In the genomic region with DNA sequence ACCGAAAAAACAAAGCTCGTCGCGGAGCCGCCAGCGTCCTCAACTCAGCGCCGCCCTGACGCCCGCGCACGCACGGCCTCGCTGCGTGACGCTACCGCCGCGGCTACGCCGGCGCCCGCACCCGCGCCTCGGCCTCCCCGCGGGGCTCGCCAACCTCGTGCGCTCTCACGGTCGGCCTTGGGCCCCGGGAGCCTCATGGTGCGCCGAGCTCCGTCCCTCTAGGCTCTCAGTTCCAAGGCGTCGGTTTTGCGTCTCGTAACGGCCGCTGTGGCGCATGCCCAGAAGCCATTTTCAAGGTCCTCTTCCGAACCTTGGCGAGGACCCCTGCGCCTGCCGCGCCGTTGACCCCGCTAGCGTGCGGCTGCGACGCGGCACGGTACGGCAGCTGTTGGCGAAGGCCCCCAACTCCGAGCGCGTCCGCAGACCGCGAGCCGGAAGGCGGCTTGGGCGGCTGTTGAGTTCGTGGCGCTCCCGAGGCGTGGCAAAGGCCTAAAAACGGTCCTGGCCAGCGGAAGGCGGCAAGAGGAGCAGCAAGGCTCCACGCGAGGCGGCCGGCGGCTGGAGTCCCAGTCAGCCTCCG, we compare ENCODE assay signal across 8 cellular contexts. TPM values are rescaled to one million over a fixed set of nuclear protein-coding genes. Genes with fewer than 3 reads are reported as not detected.
DNase-seq lines count a peak whose midpoint lies in the region; ATAC-seq lines count a peak whose summit lies in the region.

A gene (minus strand): TSS at position 64 of the 580 bp plus-strand sequence. CDS start 1,209 bp downstream, outside the sequence.

- H3K4me3 ChIP-seq in Jurkat, Clone E6-1 (ENCODE audit: low read length), result peak within 1 kb of the TSS; percentile 72

- intact Hi-C loops in left colon (cut with DNase I, micrococcal nuclease), result no loop called here

- DNase-seq in COLO668 (lab: John Stamatoyannopoulos, UW; ENCODE audit: unreplicated experiment) (peak; percentile 90), cerebellar cortex (ENCODE audit: low spot score) (peak; percentile 26), left colon (peak; percentile 55 to 76), RKO (ENCODE audit: low spot score) (no peak)
- DNase-seq in Jurkat, Clone E6-1 (ENCODE audit: low read depth, low spot score), result peak; percentile 83
- peak; percentile 49 to 71 (median 70) for DNase-seq in activated CD4-positive, CD25-positive, alpha-beta regulatory T cell (lab: John Stamatoyannopoulos, UW)
- peak; percentile 63 to 66 for DNase-seq in stimulated activated CD4-positive, alpha-beta T cell treated with anti-CD3 and anti-CD28 coated beads, Interleukin-1b, Interleukin-23, amount 100 ng/mL, for 4 hours (ENCODE audit: low read depth in 2 of 2)

- ATAC-seq in GM21423 (IDR thresholded peaks at IDR 0.05; ENCODE audit: unreplicated experiment) (peak; percentile 87), left colon (peak; percentile 94)

RNA-seq across cellular contexts. Expression of the gene that starts here (rescaled TPM):
- 89.1 TPM for polyA plus RNA-seq in Jurkat, Clone E6-1 (2012; ENCODE audit: insufficient read depth, insufficient read length)
- 1 to 10 TPM; 6.6 to 7.3 TPM for total RNA-seq in left colon
